Comparison of ENCODE assay signal across 13 cellular contexts in the genomic region with DNA sequence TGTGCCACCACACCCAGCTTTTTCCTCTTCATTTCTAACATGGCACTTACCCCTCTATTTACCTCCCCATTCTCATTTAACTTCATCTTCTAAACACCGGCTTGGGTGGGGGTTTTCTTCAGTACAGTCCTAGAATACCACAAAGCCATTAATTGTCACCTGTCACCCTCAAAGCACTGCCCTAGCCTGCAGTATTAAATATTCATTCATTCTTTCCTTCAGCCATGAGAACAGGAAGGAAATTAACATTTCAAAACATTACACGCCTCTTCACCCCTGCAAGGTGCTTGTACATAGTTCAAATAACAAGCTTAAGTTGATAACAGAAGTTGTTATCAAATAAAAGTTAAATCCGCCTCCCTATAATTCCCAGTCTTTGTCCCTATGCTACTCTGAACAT.
DNase-seq lines count a peak whose midpoint lies in the region; ATAC-seq and TF ChIP-seq lines count a peak whose summit lies in the region.
"Had no signal": no experiment of that assay in that cellular context is flagged by ENCODE, and none has a peak within 500 bp of the region (broad histone marks: within the 10 kb centered on the region; RNA-seq: fewer than 3 reads in every experiment).

No MANE protein-coding gene starts in this region.

- no peaks in the 10 kb centered on the region for H3K36me3 Mint-ChIP-seq in activated naive CD8-positive, alpha-beta T cell treated with anti-CD3 and anti-CD28 coated beads, Interleukin-2, amount 50 U/mL, for 24 hours (ENCODE audit: low read depth)

- H4K20me1 ChIP-seq in BLaER1 treated with 17β-estradiol and CSF1 and Interleukin-3, amounts not matched to agents 10 nM and 100 nM, result no peaks in the 10 kb centered on the region

- H3K4me2 ChIP-seq in BLaER1 treated with 17β-estradiol and CSF1 and Interleukin-3, amounts not matched to agents 10 nM and 100 nM, result peak overlapping the region; percentile 21 to 79 (median 66)

- H3K4me3 ChIP-seq in BLaER1 treated with 17β-estradiol and CSF1 and Interleukin-3, amounts not matched to agents 10 nM and 100 nM, result no peak overlapping the region
- H3K4me3 ChIP-seq in neutrophil (ENCODE audit: low read depth in 1 of 2, low read length in 1 of 2), result peak overlapping the region; percentile 35 to 38
- H3K4me3 ChIP-seq: GM23248 had no signal

- H3K36me3 ChIP-seq in BLaER1 treated with 17β-estradiol and CSF1 and Interleukin-3, amounts not matched to agents 10 nM and 100 nM, result no peaks in the 10 kb centered on the region
- H3K36me3 ChIP-seq in neutrophil, result no peaks in the 10 kb centered on the region

- H3K4me3 Mint-ChIP-seq in activated naive CD8-positive, alpha-beta T cell treated with anti-CD3 and anti-CD28 coated beads, Interleukin-2, amount 50 U/mL, for 24 hours, result no peak overlapping the region

- no peak overlapping the region for H3K9ac ChIP-seq in BLaER1 treated with 17β-estradiol and CSF1 and Interleukin-3, amounts not matched to agents 10 nM and 100 nM
- H3K9ac ChIP-seq: GM23248 had no signal

- ATAC-seq in activated naive CD8-positive, alpha-beta T cell treated with anti-CD3 and anti-CD28 coated beads, Interleukin-2, amount 50 U/mL, for 24 hours, result no peak
- ATAC-seq in GM18861 (IDR thresholded peaks at IDR 0.05; ENCODE audit: unreplicated experiment), result no peak
- ATAC-seq: HCT116 had no signal

- peaks cover 3% of the 10 kb centered on the region for H3K9me3 Mint-ChIP-seq in activated naive CD8-positive, alpha-beta T cell treated with anti-CD3 and anti-CD28 coated beads, Interleukin-2, amount 50 U/mL, for 24 hours

- H3K9me3 ChIP-seq in BLaER1 treated with 17β-estradiol and CSF1 and Interleukin-3, amounts not matched to agents 10 nM and 100 nM (replicated peaks in 1 of 11), result peaks cover 0 to 28% (median 7%) of the 10 kb centered on the region in 11 experiments; a peak in 11 of 22 replicates
- H3K9me3 ChIP-seq in neutrophil, result no peaks in the 10 kb centered on the region

- no peak for TF ChIP-seq CTCF in neutrophil (IDR thresholded peaks at IDR 0.05)

- H3K4me1 Mint-ChIP-seq in activated naive CD8-positive, alpha-beta T cell treated with anti-CD3 and anti-CD28 coated beads, Interleukin-2, amount 50 U/mL, for 24 hours, result peaks cover 28% of the 10 kb centered on the region

- H3K27ac Mint-ChIP-seq in activated naive CD8-positive, alpha-beta T cell treated with anti-CD3 and anti-CD28 coated beads, Interleukin-2, amount 50 U/mL, for 24 hours, result peak overlapping the region; percentile 24

- H3K27ac ChIP-seq in BLaER1 treated with 17β-estradiol and CSF1 and Interleukin-3, amounts not matched to agents 10 nM and 100 nM, result 0 out of 22 replicates have a peak overlapping the region, but pooled peaks of 1 of the 11 experiments have one; percentile 8
- peak overlapping the region; percentile 90 for H3K27ac ChIP-seq in neutrophil
- H3K27ac ChIP-seq: GM23248 had no signal

- H3K27me3 ChIP-seq in BLaER1 treated with 17β-estradiol and CSF1 and Interleukin-3, amounts not matched to agents 10 nM and 100 nM, result no peaks in the 10 kb centered on the region
- no peaks in the 10 kb centered on the region for H3K27me3 ChIP-seq in neutrophil

- DNase-seq in GF-D8 (lab: John Stamatoyannopoulos, UW), result peak; percentile 20
- no peak for DNase-seq in activated naive CD8-positive, alpha-beta T cell treated with anti-CD3 and anti-CD28 coated beads, Interleukin-2, amount 50 U/mL, for 24 hours
- DNase-seq in effector CD8-positive, alpha-beta T cell (lab: John Stamatoyannopoulos, UW), result no peak
- DNase-seq in NCI-H510A (lab: John Stamatoyannopoulos, UW), result no peak
- DNase-seq: GM23248, NCI-H1436 treated with DMSO at 0.1 percent for 48 hours, NCI-H2081, NCI-H524, SIG-M5 had no signal

- H3K27me3 Mint-ChIP-seq in activated naive CD8-positive, alpha-beta T cell treated with anti-CD3 and anti-CD28 coated beads, Interleukin-2, amount 50 U/mL, for 24 hours, result peaks cover 3% of the 10 kb centered on the region

- peaks cover 25 to 59% (median 36%) of the 10 kb centered on the region in 10 experiments for H3K4me1 ChIP-seq in BLaER1 treated with 17β-estradiol and CSF1 and Interleukin-3, amounts not matched to agents 10 nM and 100 nM
- peaks cover 46 to 56% of the 10 kb centered on the region in 2 experiments for H3K4me1 ChIP-seq in neutrophil (ENCODE audit: control insufficient read depth in 1 of 2, insufficient read depth in 1 of 2, low read depth in 1 of 2, low read length in 1 of 2)

Comparison
In these comparisons a context has a peak if more than half of its experiments do, and no peak if none do; other contexts are left out.
1. H3K4me3 ChIP-seq: peak in neutrophil (2 of 2); none in BLaER1 treated with 17β-estradiol and CSF1 and Interleukin-3, amounts not matched to agents 10 nM and 100 nM (0 of 10).